In genomic region chr6:53692172-53692571, GRCh38 we compare ENCODE assay signal across 21 cellular contexts. TPM values are rescaled to one million over a fixed set of nuclear protein-coding genes. Genes with fewer than 3 reads are reported as not detected.
DNase-seq lines count a peak whose midpoint lies in the region; ATAC-seq and TF ChIP-seq lines count a peak whose summit lies in the region.
"Had no signal": no experiment of that assay in that cellular context is flagged by ENCODE, and none has a peak within 500 bp of the region (broad histone marks: within the 10 kb centered on the region; RNA-seq: fewer than 3 reads in every experiment).

No MANE protein-coding gene starts in this region.

- 60 to 74% (median 61%) methylated on average over 2 of the region's 2 CpGs for WGBS in psoas muscle, 3 donors

- H3K4me1 ChIP-seq in psoas muscle, result peaks cover 18% of the 10 kb centered on the region

- H3K4me3 ChIP-seq in psoas muscle, result peak overlapping the region; percentile 31
- H3K4me3 ChIP-seq: coronary artery, MG63, suprapubic skin had no signal

- no peaks in the 10 kb centered on the region for H3K9me3 Mint-ChIP-seq in osteocyte (ENCODE audit: unreplicated experiment)
- H3K9me3 Mint-ChIP-seq: IgD-negative memory B cell; memory B cell; naive thymus-derived CD8-positive, alpha-beta T cell; WTC11 had no signal

- no peak overlapping the region for H3K27ac Mint-ChIP-seq in osteocyte (ENCODE audit: unreplicated experiment)
- H3K27ac Mint-ChIP-seq: activated naive CD8-positive, alpha-beta T cell; naive thymus-derived CD8-positive, alpha-beta T cell; T-helper 17 cell; WTC11 had no signal

- H3K36me3 Mint-ChIP-seq in osteocyte (ENCODE audit: unreplicated experiment), result no peaks in the 10 kb centered on the region
- H3K36me3 Mint-ChIP-seq: activated naive CD8-positive, alpha-beta T cell; IgD-negative memory B cell; memory B cell; naive thymus-derived CD8-positive, alpha-beta T cell; WTC11 had no signal

- DNase-seq in psoas muscle, result no peak
- DNase-seq in NCI-H1105 treated with DMSO at 0.1 percent for 48 hours (lab: John Stamatoyannopoulos, UW), result no peak
- no peak for DNase-seq in osteocyte (ENCODE audit: extremely low spot score, unreplicated experiment)
- DNase-seq in T1000 (lab: John Stamatoyannopoulos, UW), result no peak
- DNase-seq: COR-L47; MG63; naive thymus-derived CD8-positive, alpha-beta T cell; NCI-H2029; SHP77 treated with DMSO at 0.1 percent for 48 hours; stimulated activated CD8-positive, alpha-beta memory T cell treated with anti-CD3 and anti-CD28 coated beads, Interleukin-4, amount 100 ng/mL, for 48 hours; T-helper 17 cell had no signal

- no peaks in the 10 kb centered on the region for H3K36me3 ChIP-seq in psoas muscle (ENCODE audit: insufficient read depth in 1 of 2, low read depth in 1 of 2)
- H3K36me3 ChIP-seq: MG63, suprapubic skin had no signal

- H3K4me1 Mint-ChIP-seq in osteocyte (ENCODE audit: unreplicated experiment), result no peaks in the 10 kb centered on the region
- H3K4me1 Mint-ChIP-seq: naive thymus-derived CD8-positive, alpha-beta T cell; T-helper 17 cell; WTC11 had no signal

- ATAC-seq in GM18867 (IDR thresholded peaks at IDR 0.05; ENCODE audit: unreplicated experiment) (peak; percentile 33), GM19467 (IDR thresholded peaks at IDR 0.05; ENCODE audit: unreplicated experiment) (peak; percentile 23), HG03196 (IDR thresholded peaks at IDR 0.05; ENCODE audit: unreplicated experiment) (peak; percentile 40), psoas muscle (peak in 2 of 4 donors; percentile 3 to 12)
- ATAC-seq: naive thymus-derived CD8-positive, alpha-beta T cell; T-helper 17 cell; WTC11 had no signal

- no peaks in the 10 kb centered on the region for H3K27me3 Mint-ChIP-seq in osteocyte (ENCODE audit: unreplicated experiment)
- H3K27me3 Mint-ChIP-seq: activated naive CD8-positive, alpha-beta T cell had no signal

- intact Hi-C loops in psoas muscle (cut with DNase I), result no loop called here

- no peak overlapping the region for H3K4me3 Mint-ChIP-seq in osteocyte (ENCODE audit: unreplicated experiment)
- H3K4me3 Mint-ChIP-seq: activated naive CD8-positive, alpha-beta T cell; IgD-negative memory B cell; memory B cell; naive thymus-derived CD8-positive, alpha-beta T cell; T-helper 17 cell; WTC11 had no signal

- no peaks in the 10 kb centered on the region for H3K27me3 ChIP-seq in psoas muscle (ENCODE audit: insufficient read depth in 3 of 3, low read length in 2 of 3)
- H3K27me3 ChIP-seq: MG63, suprapubic skin had no signal

- no peaks in the 10 kb centered on the region for H3K9me3 ChIP-seq in psoas muscle
- H3K9me3 ChIP-seq: MG63, suprapubic skin had no signal

- no peak for TF ChIP-seq CTCF in psoas muscle (IDR thresholded peaks at IDR 0.05)
- TF ChIP-seq CTCF in osteocyte (IDR thresholded peaks at IDR 0.05), result no peak

- peak overlapping the region; percentile 75 for H3K27ac ChIP-seq in psoas muscle
- H3K27ac ChIP-seq: coronary artery, HL-60, suprapubic skin had no signal

RNA-seq across cellular contexts. Expression of gene KLHL31, which starts 26.6 kb away (rescaled TPM):
- 100 to 1,000 TPM in 1 of 4 donors, 10 to 100 TPM in 3; 40.9 to 213 (median 73.2) TPM for total RNA-seq in psoas muscle
- 10 to 100 TPM in 1 of 3 donors, 1 to 10 TPM in 2; 5.1 to 22.9 (median 8.2) TPM for polyA plus RNA-seq in psoas muscle
- 0.40 and 0.42 TPM in 2 replicates for total RNA-seq in osteocyte
- polyA plus RNA-seq: naive thymus-derived CD8-positive, alpha-beta T cell had no signal

Comparison
In these comparisons a context has a peak if more than half of its experiments do, and no peak if none do; other contexts are left out.
1. RNA of gene KLHL31, which starts 26.6 kb away (total RNA-seq): 40.9 to 213 TPM in psoas muscle; 0.40 to 0.42 TPM in osteocyte; every median in the first group is over 10 times any median in the second.